In genomic region chr2:225668606-225669266, GRCh38 we compare ENCODE assay signal across 8 cellular contexts.
DNase-seq lines count a peak whose midpoint lies in the region; ATAC-seq, FAIRE-seq and TF ChIP-seq lines count a peak whose summit lies in the region.

No MANE protein-coding gene starts in this region.

- ATAC-seq in GM21825 (IDR thresholded peaks at IDR 0.05; ENCODE audit: unreplicated experiment): peak; percentile 68

- POLR2A ChIA-PET in A673 (lab: Charles Lee; ENCODE audit: low non-redundant PET) (no interaction called here), OCI-LY7 (lab: Charles Lee) (interaction anchor here (1.0 kb wide), 1 partner anchor 16 kb away, joined by 4 read pairs; no protein-coding TSS in a partner anchor)

- FAIRE-seq in G401.6 (lab: Jason Lieb, UNC): peak; percentile 87

- H3K36me3 ChIP-seq in A673 (ENCODE audit: insufficient read depth, low read length, poor library complexity, severe bottlenecking) (no peaks in the 10 kb centered on the region), OCI-LY7 (ENCODE audit: insufficient read depth, low read length) (no peaks in the 10 kb centered on the region)

- no peak overlapping the region for H3K4me2 ChIP-seq in OCI-LY7 (ENCODE audit: low read length)

- H3K9me3 ChIP-seq in A673 (ENCODE audit: low read depth, low read length, poor library complexity, severe bottlenecking): no peaks in the 10 kb centered on the region
- no peaks in the 10 kb centered on the region for H3K9me3 ChIP-seq in OCI-LY7 (ENCODE audit: low read length)

- CTCF ChIA-PET in A673 (lab: Charles Lee) (interaction anchor here (0.7 to 0.8 kb wide), 2 partner anchors 1134 to 1316 kb away, joined by 3 to 4 read pairs; no protein-coding TSS in a partner anchor), OCI-LY7 (lab: Charles Lee; ENCODE audit: unreplicated experiment) (no interaction called here)

- TF ChIP-seq CTCF in A673 (conservative IDR thresholded peaks at IDR 0.05; ENCODE audit: low read depth, low read length) (peak; percentile 90), OCI-LY7 (conservative IDR thresholded peaks at IDR 0.05; ENCODE audit: low read length) (peak; percentile 86), choroid plexus epithelial cell (conservative IDR thresholded peaks at IDR 0.05; ENCODE audit: low read depth, low read length) (peak; percentile 86)

- H3K79me2 ChIP-seq in OCI-LY7 (ENCODE audit: insufficient read depth, low read depth, low read length): no peaks in the 10 kb centered on the region

- BruUV-seq in A673 (replicated peaks; lab: Mats Ljungman, UMichigan) (no TSS peak), OCI-LY7 (replicated peaks; lab: Mats Ljungman, UMichigan) (no TSS peak)

- H3K27me3 ChIP-seq in A673 (replicated peaks; ENCODE audit: insufficient read depth, low read depth, low read length, poor library complexity): no peaks in the 10 kb centered on the region

- peak; percentile 91 for DNase-seq in A673 (ENCODE audit: low spot score)
- DNase-seq in HuH-7.5 (ENCODE audit: low spot score): peak; percentile 14
- peak; percentile 70 for DNase-seq in OCI-LY7 (ENCODE audit: low spot score)
- DNase-seq in choroid plexus epithelial cell (ENCODE audit: low read depth): peak; percentile 89
- peak; percentile 67 to 69 for DNase-seq in lung microvascular endothelial cell (ENCODE audit: low read depth in 2 of 2)
- no peak for DNase-seq in stimulated activated CD8-positive, alpha-beta memory T cell treated with anti-CD3 and anti-CD28 coated beads, Interleukin-4, amount 100 ng/mL, for 48 hours

- H3K4me3 ChIP-seq in A673 (ENCODE audit: low read depth, low read length, poor library complexity, severe bottlenecking) (no peak overlapping the region), OCI-LY7 (ENCODE audit: low read depth, low read length, poor library complexity, severe bottlenecking) (no peak overlapping the region), choroid plexus epithelial cell (ENCODE audit: low read depth, low read length) (no peak overlapping the region)

- H2AFZ ChIP-seq in OCI-LY7 (ENCODE audit: low read length): no peak overlapping the region

- H3K27ac ChIP-seq in A673 (ENCODE audit: low read depth, low read length, poor library complexity, severe bottlenecking): peak overlapping the region; percentile 85
- no peak overlapping the region for H3K27ac ChIP-seq in OCI-LY7 (ENCODE audit: low read depth, low read length, poor library complexity, severe bottlenecking)

- H3K4me1 ChIP-seq in A673 (ENCODE audit: insufficient read depth, low read length, poor library complexity, severe bottlenecking) (peaks cover 47% of the 10 kb centered on the region), OCI-LY7 (ENCODE audit: insufficient read depth, low read length, poor library complexity, severe bottlenecking) (no peaks in the 10 kb centered on the region)

- no peaks in the 10 kb centered on the region for H3K9me2 ChIP-seq in OCI-LY7 (ENCODE audit: insufficient read depth, low read length)

- H4K20me1 ChIP-seq in OCI-LY7 (ENCODE audit: insufficient read depth, low read length): no peaks in the 10 kb centered on the region

- intact Hi-C loops in A673 (cut with micrococcal nuclease; ENCODE audit: unreplicated experiment) (loop anchor here (1.0 to 10.0 kb wide), 3 partner anchors 219 to 1566 kb away; no protein-coding TSS in a partner anchor), OCI-LY7 (cut with micrococcal nuclease; ENCODE audit: unreplicated experiment) (loop anchor here (2.0 to 10.0 kb wide), 5 partner anchors 864 to 1566 kb away; partner anchors contain the start of gene IRS1)
